In genomic region chrX:135009057-135009605, GRCh38 we compare ENCODE assay signal across 17 cellular contexts. TPM values are rescaled to one million over a fixed set of nuclear protein-coding genes. Genes with fewer than 3 reads are reported as not detected.
"Had no signal": no experiment of that assay in that cellular context is flagged by ENCODE, and none has a peak within 500 bp of the region (broad histone marks: within the 10 kb centered on the region; RNA-seq: fewer than 3 reads in every experiment).

No MANE protein-coding gene starts in this region.

- DNase-seq: activated B cell treated with CpG ODN at 0.5 μM for 24 hours; activated CD4-positive, alpha-beta T cell treated with anti-CD3 and anti-CD28 coated beads, Interleukin-2, amount 10 ng/mL, durations not matched to agents 7 days and 5 days; activated CD8-positive, alpha-beta T cell treated with anti-CD3 and anti-CD28 coated beads, Interleukin-2, amount 10 ng/mL, durations not matched to agents 7 days and 5 days; activated naive CD4-positive, alpha-beta T cell treated with anti-CD3 and anti-CD28 coated beads for 36 hours; activated T-cell treated with anti-CD3 and anti-CD28 coated beads, Interleukin-2, amount 50 U/mL, for 24 hours; anterior cingulate cortex; erythroblast; left ventricle myocardium superior; nephron progenitor cell; nucleus accumbens; sigmoid colon; stimulated activated CD4-positive, alpha-beta T cell treated with anti-CD3 and anti-CD28 coated beads, Interleukin-4, amount 100 ng/mL, for 4 hours; T-helper 9 cell; testis; upper lobe of left lung had no signal

- H3K27ac ChIP-seq: coronary artery, sigmoid colon, testis, upper lobe of left lung had no signal

- ATAC-seq: activated CD8-positive, alpha-beta T cell treated with anti-CD3 and anti-CD28 coated beads, Interleukin-2, amount 10 ng/mL, durations not matched to agents 7 days and 5 days; left ventricle myocardium superior; stimulated activated memory B cell treated with anti-CD40 and anti-IgM and Interleukin-4, amounts not matched to agents 10 μg/mL and 1 μg/mL and 100 μg/mL, for 72 hours had no signal

- H3K4me3 ChIP-seq: coronary artery, sigmoid colon, testis, upper lobe of left lung had no signal

- H3K4me1 ChIP-seq: sigmoid colon, testis, upper lobe of left lung had no signal

- H3K9me3 ChIP-seq: sigmoid colon, testis, upper lobe of left lung had no signal

- H3K36me3 ChIP-seq: sigmoid colon, upper lobe of left lung had no signal

- H3K27me3 ChIP-seq: sigmoid colon, testis, upper lobe of left lung had no signal

RNA-seq across cellular contexts. Expression of gene RTL8B, which starts 13.2 kb away (rescaled TPM):
- total RNA-seq: activated B cell treated with CpG ODN at 0.5 μM for 24 hours had no signal
